ENCODE assay signal across 23 cellular contexts in the genomic region with DNA sequence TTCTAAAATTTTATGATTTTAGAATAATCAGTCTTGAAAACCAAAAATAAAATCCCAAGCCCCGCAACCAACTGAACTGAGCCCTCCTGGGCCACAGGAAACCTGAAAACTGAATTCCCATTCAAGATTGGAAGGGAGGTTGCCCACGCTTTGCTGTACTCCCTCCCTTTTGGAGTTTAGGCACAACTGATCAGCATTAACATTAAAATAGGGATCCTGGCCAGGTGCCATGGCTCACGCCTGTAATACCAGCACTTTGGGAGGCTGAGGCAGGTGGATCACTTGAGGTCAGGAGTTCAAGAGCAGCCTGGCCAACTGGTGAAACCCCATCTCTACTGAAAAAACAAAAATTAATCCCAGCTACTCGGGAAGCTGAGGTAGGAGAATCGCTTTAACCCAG.
"Had no signal": no experiment of that assay in that cellular context is flagged by ENCODE, and none has a peak within 500 bp of the region (broad histone marks: within the 10 kb centered on the region; RNA-seq: fewer than 3 reads in every experiment).

No MANE protein-coding gene starts in this region.

- H3K4me3 ChIP-seq: ascending aorta, K562 had no signal

- H3K9me3 ChIP-seq: ascending aorta had no signal

- H3K36me3 ChIP-seq: ascending aorta had no signal

- H3K4me1 ChIP-seq: ascending aorta had no signal

- H3K27ac ChIP-seq: ascending aorta had no signal

- H3K27me3 ChIP-seq: ascending aorta had no signal

- DNase-seq: activated CD4-positive, alpha-beta memory T cell treated with anti-CD3 and anti-CD28 coated beads for 36 hours; activated CD4-positive, alpha-beta T cell treated with anti-CD3 and anti-CD28 coated beads, Interleukin-2, amount 10 ng/mL, durations not matched to agents 7 days and 5 days; activated CD4-positive, CD25-positive, alpha-beta regulatory T cell; activated CD8-positive, alpha-beta memory T cell treated with anti-CD3 and anti-CD28 coated beads for 24 hours; activated effector memory CD4-positive, alpha-beta T cell treated with anti-CD3 and anti-CD28 coated beads, Interleukin-2, amount 50 U/mL, for 16 hours; activated naive CD4-positive, alpha-beta T cell treated with Interleukin-2 at 50 U/mL for 16 hours; activated naive CD8-positive, alpha-beta T cell treated with anti-CD3 and anti-CD28 coated beads, Interleukin-2, amount 50 U/mL, for 24 hours; activated T-cell treated with anti-CD3 and anti-CD28 coated beads, Interleukin-2, amount 50 U/mL, for 4 hours; amniotic stem cell; cerebellar nuclear complex; Karpas-422; MM.1S; NCI-H1694; NCI-H2029; NCI-H2227 treated with DMSO at 0.1 percent for 48 hours; NCI-H446 treated with DMSO at 0.1 percent for 48 hours; NCI-H524 treated with DMSO at 0.1 percent for 48 hours; PC-3; T-cell; T-helper 2 cell; T1000 had no signal
